ENCODE assay signal across 8 cellular contexts in genomic region chr7:131555565-131556054, GRCh38. TPM values are rescaled to one million over a fixed set of nuclear protein-coding genes. Genes with fewer than 3 reads are reported as not detected.
DNase-seq lines count a peak whose midpoint lies in the region; ATAC-seq and TF ChIP-seq lines count a peak whose summit lies in the region.

No MANE protein-coding gene starts in this region.

- DNase-seq in Right ventricle myocardium inferior (ENCODE audit: missing footprints) (peak; percentile 28), cardiac septum (ENCODE audit: low spot score) (no peak), NCI-H446 treated with DMSO at 0.1 percent for 48 hours (lab: John Stamatoyannopoulos, UW) (no peak), GM13977 (ENCODE audit: low spot score) (no peak)
- peak; percentile 13 to 18 for DNase-seq in activated T-cell treated with anti-CD3 and anti-CD28 coated beads, Interleukin-2, amount 50 U/mL, for 72 hours
- no peak for DNase-seq in central memory CD4-positive, alpha-beta T cell

- H3K9ac ChIP-seq in stomach smooth muscle (ENCODE audit: low read length in 2 of 2): peak overlapping the region; percentile 21 to 25

- no peak for TF ChIP-seq CTCF in GM13977 (IDR thresholded peaks at IDR 0.05; ENCODE audit: extremely low read depth, insufficient read depth, missing control alignments)

- in situ Hi-C loops in GM13977 (cut with MboI; ENCODE audit: low pct_unique_long_range_greater_than_20kb, low sequenced_read_pairs, unreplicated experiment): no loop called here

- H3K27ac Mint-ChIP-seq in activated T-cell treated with anti-CD3 and anti-CD28 coated beads, Interleukin-2, amount 50 U/mL, for 72 hours: no peak overlapping the region

- H3K4me3 Mint-ChIP-seq in activated T-cell treated with anti-CD3 and anti-CD28 coated beads, Interleukin-2, amount 50 U/mL, for 72 hours: peak overlapping the region; percentile 78 to 84

- H3K36me3 ChIP-seq in stomach smooth muscle (ENCODE audit: control insufficient read depth in 2 of 2, insufficient read depth in 2 of 2, low read length in 2 of 2): no peaks in the 10 kb centered on the region

- H3K4me1 ChIP-seq in stomach smooth muscle (ENCODE audit: control insufficient read depth, insufficient read depth, low read length): peaks cover 24% of the 10 kb centered on the region

- intact Hi-C loops in Right ventricle myocardium inferior (cut with DNase I): loop anchor here (2.0 to 5.0 kb wide), 2 partner anchors 43 to 72 kb away; no protein-coding TSS in a partner anchor
- intact Hi-C loops in cardiac septum (cut with DNase I): loop anchor here (5.0 kb wide), 1 partner anchor 67 kb away; no protein-coding TSS in a partner anchor

- no peak for ATAC-seq in Right ventricle myocardium inferior
- no peak for ATAC-seq in activated T-cell treated with anti-CD3 and anti-CD28 coated beads, Interleukin-2, amount 50 U/mL, for 72 hours (replicated peaks in 1 of 2)

- peak overlapping the region; percentile 91 for H3K4me3 ChIP-seq in iPS-18c (ENCODE audit: insufficient read depth, low read depth, low read length)
- peak overlapping the region; percentile 59 to 75 for H3K4me3 ChIP-seq in stomach smooth muscle (ENCODE audit: low read length in 2 of 2)

- no peaks in the 10 kb centered on the region for H3K36me3 Mint-ChIP-seq in activated T-cell treated with anti-CD3 and anti-CD28 coated beads, Interleukin-2, amount 50 U/mL, for 72 hours (ENCODE audit: insufficient read depth in 2 of 2)

- H3K27ac ChIP-seq in stomach smooth muscle (ENCODE audit: low read length): no peak overlapping the region

- peaks cover 56% of the 10 kb centered on the region for H3K27me3 Mint-ChIP-seq in activated T-cell treated with anti-CD3 and anti-CD28 coated beads, Interleukin-2, amount 50 U/mL, for 72 hours (ENCODE audit: low read depth)

- H3K4me1 Mint-ChIP-seq in activated T-cell treated with anti-CD3 and anti-CD28 coated beads, Interleukin-2, amount 50 U/mL, for 72 hours (ENCODE audit: low read depth): peaks cover 13% of the 10 kb centered on the region

- H3K9me3 ChIP-seq in iPS-18c (ENCODE audit: control insufficient read depth, insufficient read depth, low read length): no peaks in the 10 kb centered on the region
- H3K9me3 ChIP-seq in stomach smooth muscle (ENCODE audit: control insufficient read depth in 2 of 2, low read length in 2 of 2): no peaks in the 10 kb centered on the region

- no peaks in the 10 kb centered on the region for H3K27me3 ChIP-seq in stomach smooth muscle (ENCODE audit: control insufficient read depth in 1 of 2, insufficient read depth in 2 of 2, low read length in 2 of 2)

- no peaks in the 10 kb centered on the region for H3K9me3 Mint-ChIP-seq in activated T-cell treated with anti-CD3 and anti-CD28 coated beads, Interleukin-2, amount 50 U/mL, for 72 hours

RNA-seq across cellular contexts. Expression of gene PODXL, which starts 0.8 kb away (rescaled TPM):
- total RNA-seq in Right ventricle myocardium inferior (59.0 TPM), cardiac septum (76.2 TPM)
- under 1 TPM; 0.60 TPM for total RNA-seq in activated T-cell treated with anti-CD3 and anti-CD28 coated beads, Interleukin-2, amount 50 U/mL, for 72 hours

Comparison
In these comparisons a context has a peak if more than half of its experiments do, and no peak if none do; other contexts are left out.
1. DNase-seq: peak in Right ventricle myocardium inferior (single experiment) and activated T-cell treated with anti-CD3 and anti-CD28 coated beads, Interleukin-2, amount 50 U/mL, for 72 hours (2 of 2); none in cardiac septum (single experiment), NCI-H446 treated with DMSO at 0.1 percent for 48 hours (single experiment), GM13977 (single experiment) and central memory CD4-positive, alpha-beta T cell (single experiment).
2. RNA of gene PODXL, which starts 0.8 kb away (total RNA-seq): 76.2 TPM in cardiac septum (single experiment) and 59.0 TPM in Right ventricle myocardium inferior (single experiment); 0.60 TPM in activated T-cell treated with anti-CD3 and anti-CD28 coated beads, Interleukin-2, amount 50 U/mL, for 72 hours; every median in the first group is over 10 times any median in the second.